16 cellular contexts compared by ENCODE assay signal in the genomic region with DNA sequence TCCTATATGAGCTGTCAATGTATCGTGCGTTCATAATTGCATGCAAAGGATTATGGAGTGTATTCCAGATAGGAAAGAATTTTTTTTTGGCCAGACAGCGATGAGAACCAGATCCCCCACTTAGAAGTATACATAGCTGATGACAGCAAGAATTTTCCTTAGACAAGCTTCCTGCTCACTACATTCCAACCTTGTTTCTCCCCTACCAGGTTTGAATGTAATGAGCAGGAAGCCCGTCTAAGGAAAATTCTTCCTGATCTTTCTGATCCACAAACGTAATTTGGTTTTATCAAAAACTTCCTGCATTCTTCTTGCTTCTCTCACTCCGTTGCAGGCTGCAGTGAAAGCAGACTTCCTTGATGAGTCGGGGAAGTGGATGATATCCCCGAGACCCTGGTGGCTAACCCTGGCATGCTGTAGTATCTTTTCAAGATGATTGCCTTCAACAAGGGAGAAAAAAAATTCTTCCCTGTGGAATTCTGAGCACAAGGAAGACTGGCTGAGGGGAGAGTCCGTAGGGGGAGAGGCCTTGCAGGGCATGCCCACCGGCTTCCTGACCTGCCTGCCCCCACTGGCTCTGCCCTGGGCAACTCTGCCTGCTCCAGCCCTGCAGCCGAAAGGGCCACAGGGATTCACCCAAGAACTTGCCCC.
DNase-seq lines count a peak whose midpoint lies in the region; ATAC-seq and TF ChIP-seq lines count a peak whose summit lies in the region.
"Had no signal": no experiment of that assay in that cellular context is flagged by ENCODE, and none has a peak within 500 bp of the region (broad histone marks: within the 10 kb centered on the region; RNA-seq: fewer than 3 reads in every experiment).

No MANE protein-coding gene starts in this region.

- no peaks in the 10 kb centered on the region for H4K20me1 ChIP-seq in fibroblast of lung (ENCODE audit: control insufficient read depth, extremely low read depth, insufficient read depth, low read length)

- H3K9ac ChIP-seq in fibroblast of lung (ENCODE audit: insufficient read depth, low read length) = peak overlapping the region; percentile 1
- H3K9ac ChIP-seq: parathyroid adenoma had no signal

- TF ChIP-seq CTCF in fibroblast of lung (conservative IDR thresholded peaks at IDR 0.05 in 1 of 2, IDR thresholded peaks at IDR 0.05 in 1 of 2; ENCODE audit: low read depth in 1 of 2, low read length in 2 of 2) = no peak
- TF ChIP-seq CTCF in tibial artery (IDR thresholded peaks at IDR 0.05) = no peak

- H3K27me3 Mint-ChIP-seq in activated T-helper 17 cell treated with anti-CD3 and anti-CD28 coated beads, Interleukin-2, amount 50 U/mL, for 72 hours = no peaks in the 10 kb centered on the region
- H3K27me3 Mint-ChIP-seq: activated naive CD8-positive, alpha-beta T cell had no signal

- no peaks in the 10 kb centered on the region for H3K79me2 ChIP-seq in fibroblast of lung (ENCODE audit: control insufficient read depth, insufficient read depth, low read length)
- H3K79me2 ChIP-seq: parathyroid adenoma had no signal

- peaks cover 58% of the 10 kb centered on the region for H3K4me1 ChIP-seq in SJSA1 (replicated peaks)
- H3K4me1 ChIP-seq in fibroblast of lung (ENCODE audit: control insufficient read depth, extremely low read depth, insufficient read depth, low read length) = peaks cover 10% of the 10 kb centered on the region
- no peaks in the 10 kb centered on the region for H3K4me1 ChIP-seq in tibial artery
- H3K4me1 ChIP-seq: Caco-2, parathyroid adenoma had no signal

- H3K36me3 ChIP-seq in SJSA1 (peaks cover 32% of the 10 kb centered on the region), fibroblast of lung (ENCODE audit: control insufficient read depth, insufficient read depth, low read length) (no peaks in the 10 kb centered on the region), tibial artery (no peaks in the 10 kb centered on the region)

- H3K4me1 Mint-ChIP-seq in activated T-helper 17 cell treated with anti-CD3 and anti-CD28 coated beads, Interleukin-2, amount 50 U/mL, for 72 hours = peaks cover 5% of the 10 kb centered on the region

- intact Hi-C loops in tibial artery (cut with DNase I; ENCODE audit: low total_unique reads) = no loop called here

- no peak overlapping the region for H3K4me2 ChIP-seq in fibroblast of lung (ENCODE audit: extremely low read depth, insufficient read depth, low read length)

- H3K27ac ChIP-seq in SJSA1 = peak overlapping the region; percentile 100
- no peak overlapping the region for H3K27ac ChIP-seq in fibroblast of lung (ENCODE audit: insufficient read depth, low read length)
- no peak overlapping the region for H3K27ac ChIP-seq in tibial artery
- H3K27ac ChIP-seq: parathyroid adenoma had no signal

- H3K9me3 ChIP-seq in SJSA1 (replicated peaks) = no peaks in the 10 kb centered on the region
- no peaks in the 10 kb centered on the region for H3K9me3 ChIP-seq in fibroblast of lung (ENCODE audit: control insufficient read depth, insufficient read depth, low read depth, low read length)
- H3K9me3 ChIP-seq in tibial artery = no peaks in the 10 kb centered on the region
- H3K9me3 ChIP-seq: Caco-2 had no signal

- H3K27me3 ChIP-seq in SJSA1 (replicated peaks) (no peaks in the 10 kb centered on the region), fibroblast of lung (ENCODE audit: control insufficient read depth, insufficient read depth, low read length) (no peaks in the 10 kb centered on the region), tibial artery (peaks cover 0 to 8% of the 10 kb centered on the region in 2 donors)

- no peaks in the 10 kb centered on the region for H3K36me3 Mint-ChIP-seq in activated T-helper 17 cell treated with anti-CD3 and anti-CD28 coated beads, Interleukin-2, amount 50 U/mL, for 72 hours (ENCODE audit: low read depth)
- H3K36me3 Mint-ChIP-seq: activated naive CD8-positive, alpha-beta T cell had no signal

- H3K9me3 Mint-ChIP-seq in activated T-helper 17 cell treated with anti-CD3 and anti-CD28 coated beads, Interleukin-2, amount 50 U/mL, for 72 hours = no peaks in the 10 kb centered on the region

- no peak overlapping the region for H3K27ac Mint-ChIP-seq in activated T-helper 17 cell treated with anti-CD3 and anti-CD28 coated beads, Interleukin-2, amount 50 U/mL, for 72 hours
- H3K27ac Mint-ChIP-seq: activated naive CD8-positive, alpha-beta T cell had no signal

- DNase-seq in ELF-1 (ENCODE audit: low read depth, low spot score) (peak; percentile 33), SJSA1 (ENCODE audit: low read depth in 1 of 2, low spot score in 2 of 2) (peak; percentile 89 to 98), fibroblast of lung (ENCODE audit: low read depth in 2 of 2) (peak; percentile 47 to 91), renal cortical epithelial cell (ENCODE audit: low read depth) (peak; percentile 84), NCI-H526 (lab: John Stamatoyannopoulos, UW) (no peak), tibial artery (no peak), amygdala (lab: John Stamatoyannopoulos, UW) (no peak)
- DNase-seq: Caco-2; hippocampal formation; NCI-H1105; RPMI8226; stimulated activated naive CD8-positive, alpha-beta T cell treated with anti-CD3 and anti-CD28 coated beads, Interleukin-15, Interleukin-2, amounts not matched to agents 100 U/mL and 50 U/mL, for 24 hours had no signal

- H3K4me3 ChIP-seq in SJSA1 (peak overlapping the region; percentile 49), fibroblast of lung (replicated peaks in 1 of 4; ENCODE audit: control extremely low read depth in 1 of 4, insufficient read depth in 1 of 4, low read depth in 3 of 4, low read length in 4 of 4) (no peak overlapping the region), tibial artery (no peak overlapping the region)
- H3K4me3 ChIP-seq: lung had no signal

- no peak overlapping the region for H3K4me3 Mint-ChIP-seq in activated T-helper 17 cell treated with anti-CD3 and anti-CD28 coated beads, Interleukin-2, amount 50 U/mL, for 72 hours
- H3K4me3 Mint-ChIP-seq: activated naive CD8-positive, alpha-beta T cell had no signal

- ATAC-seq in activated T-helper 17 cell treated with anti-CD3 and anti-CD28 coated beads, Interleukin-2, amount 50 U/mL, for 72 hours (replicated peaks) = no peak
- ATAC-seq: stimulated activated naive CD8-positive, alpha-beta T cell treated with anti-CD3 and anti-CD28 coated beads, Interleukin-15, Interleukin-2, amounts not matched to agents 100 U/mL and 50 U/mL, for 24 hours had no signal

- H2AFZ ChIP-seq in fibroblast of lung (ENCODE audit: low read length) = no peak overlapping the region
- H2AFZ ChIP-seq: parathyroid adenoma had no signal

Comparison
In these comparisons a context has a peak if more than half of its experiments do, and no peak if none do; other contexts are left out.
1. DNase-seq: peak in ELF-1 (single experiment), SJSA1 (2 of 2), fibroblast of lung (2 of 2) and renal cortical epithelial cell (single experiment); none in NCI-H526 (0 of 2), tibial artery (0 of 2) and amygdala (0 of 56).